Comparison of ENCODE assay signal across 1 cellular context in genomic region chr7:121499526-121500123, GRCh38.
TF ChIP-seq lines count a peak whose summit lies in the region.

No MANE protein-coding gene starts in this region.

TF ChIP-seq in GM12878, 131 proteins besides CTCF, POLR2A, EP300 and RAD21 (continued from another document):
- TF ChIP-seq RELB (IDR thresholded peaks at IDR 0.05; ENCODE audit: low read depth) (no peak), BCL11A (IDR thresholded peaks at IDR 0.05; ENCODE audit: low read depth, low read length) (no peak), ZNF217 (IDR thresholded peaks at IDR 0.05) (no peak), TCF3 (IDR thresholded peaks at IDR 0.05; ENCODE audit: borderline replicate concordance, insufficient read depth, low read depth, low read length) (no peak)
